In the genomic region with DNA sequence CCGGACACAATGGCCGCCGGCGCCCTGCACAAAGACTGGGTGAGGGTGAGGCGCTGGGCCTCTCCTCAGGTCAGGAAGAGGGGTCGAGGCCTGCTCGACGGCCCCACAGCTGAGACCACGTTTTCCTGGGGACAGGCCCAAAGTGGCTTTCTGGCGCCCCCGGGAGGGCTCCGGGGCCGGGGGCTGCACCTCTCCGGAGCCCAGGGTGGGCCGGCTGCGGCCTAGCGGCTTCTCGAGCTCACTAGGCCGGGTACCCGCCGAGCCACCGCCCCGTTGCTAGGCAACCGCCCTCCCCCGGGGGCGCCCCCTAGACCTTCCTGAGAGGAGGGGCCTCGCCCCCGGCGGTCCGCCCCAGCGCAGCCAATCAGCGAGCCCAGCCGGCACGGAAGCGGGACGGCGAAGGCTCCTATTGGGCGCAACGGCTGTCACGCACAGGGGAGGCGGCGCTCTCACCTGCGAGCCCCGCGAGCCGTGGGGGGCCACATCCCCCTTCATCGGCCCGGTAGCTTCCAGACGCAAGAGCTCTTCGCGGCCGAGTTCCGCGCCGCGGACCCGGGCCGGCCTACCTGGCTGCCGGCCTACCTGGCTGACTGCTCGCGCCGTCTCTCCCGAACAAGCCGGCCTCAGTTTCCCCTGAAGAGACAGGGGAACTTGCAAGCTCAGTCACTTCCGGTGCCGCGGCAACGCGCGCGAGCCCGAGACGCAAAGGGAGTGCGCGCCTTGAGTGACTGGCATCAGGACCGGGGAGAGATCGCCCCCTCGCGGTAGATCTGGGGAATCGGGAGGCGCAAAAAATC, we compare ENCODE assay signal across 1 cellular context.
TF ChIP-seq lines count a peak whose summit lies in the region.

No MANE protein-coding gene starts in this region.

TF ChIP-seq in K562, 482 proteins besides CTCF, POLR2A, EP300 and RAD21 (continued from another document and continues in another):
- TF ChIP-seq, protein P1, sequence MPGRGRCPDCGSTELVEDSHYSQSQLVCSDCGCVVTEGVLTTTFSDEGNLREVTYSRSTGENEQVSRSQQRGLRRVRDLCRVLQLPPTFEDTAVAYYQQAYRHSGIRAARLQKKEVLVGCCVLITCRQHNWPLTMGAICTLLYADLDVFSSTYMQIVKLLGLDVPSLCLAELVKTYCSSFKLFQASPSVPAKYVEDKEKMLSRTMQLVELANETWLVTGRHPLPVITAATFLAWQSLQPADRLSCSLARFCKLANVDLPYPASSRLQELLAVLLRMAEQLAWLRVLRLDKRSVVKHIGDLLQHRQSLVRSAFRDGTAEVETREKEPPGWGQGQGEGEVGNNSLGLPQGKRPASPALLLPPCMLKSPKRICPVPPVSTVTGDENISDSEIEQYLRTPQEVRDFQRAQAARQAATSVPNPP (IDR thresholded peaks at IDR 0.05; ENCODE audit: borderline replicate concordance, insufficient read depth, insufficient read length), result no peak
- TF ChIP-seq POLR2H (tag; IDR thresholded peaks at IDR 0.05; ENCODE audit: low read depth) (no peak), ID3 (CRISPR knock-in tag; IDR thresholded peaks at IDR 0.05) (no peak), ID3 (tag; IDR thresholded peaks at IDR 0.05) (no peak), RBBP5 (IDR thresholded peaks at IDR 0.05; ENCODE audit: borderline replicate concordance, insufficient read depth, low read length, poor library complexity, severe bottlenecking) (peak; percentile 100), ARID2 (IDR thresholded peaks at IDR 0.05) (peak; percentile 79; the same call in 1 of the 2 replicates), ZNF766 (CRISPR knock-in tag; conservative IDR thresholded peaks at IDR 0.05) (no peak; the same call in 1 of the 2 replicates), SOX6 (IDR thresholded peaks at IDR 0.05) (peak; percentile 57; the same call in 1 of the 2 replicates), NEUROD1 (IDR thresholded peaks at IDR 0.05; ENCODE audit: borderline replicate concordance, low read depth, low read length, partially characterized antibody) (peak; percentile 97), ELK1 (CRISPR knock-in tag; IDR thresholded peaks at IDR 0.05) (no peak), ZNF253 (CRISPR knock-in tag; conservative IDR thresholded peaks at IDR 0.05) (no peak), FOXJ3 (CRISPR knock-in tag; IDR thresholded peaks at IDR 0.05) (no peak), ARNT (IDR thresholded peaks at IDR 0.05) (no peak), NR2C1 (IDR thresholded peaks at IDR 0.05) (no peak), NR2C1 (tag; IDR thresholded peaks at IDR 0.05) (0 out of 2 replicates have a peak, but pooled peaks have one; percentile 21), ARID3A (IDR thresholded peaks at IDR 0.05; ENCODE audit: borderline replicate concordance, low read depth, low read length) (peak; percentile 96), TRIM25 (IDR thresholded peaks at IDR 0.05; ENCODE audit: borderline replicate concordance) (no peak), ZC3H11A (IDR thresholded peaks at IDR 0.05; ENCODE audit: low read depth, low read length) (no peak), EZH2 (IDR thresholded peaks at IDR 0.05; ENCODE audit: borderline replicate concordance, low read depth, low read length) (no peak), ZNF644 (tag; IDR thresholded peaks at IDR 0.05; ENCODE audit: low read depth) (peak; percentile 92), U2AF1 (optimal IDR thresholded peaks at IDR 0.05; ENCODE audit: low read depth, low read length) (peak; percentile 67), FOSL1 (tag; conservative IDR thresholded peaks at IDR 0.05) (peak; percentile 31; the same call in 1 of the 2 replicates), GATA2 (CRISPR knock-in tag; IDR thresholded peaks at IDR 0.05) (no peak), MAZ (CRISPR knock-in tag; conservative IDR thresholded peaks at IDR 0.05 in 1 of 2, IDR thresholded peaks at IDR 0.05 in 1 of 2) (peak; percentile 98), GABPB1 (CRISPR knock-in tag; IDR thresholded peaks at IDR 0.05) (peak; percentile 95), ZNF507 (tag; conservative IDR thresholded peaks at IDR 0.05) (no peak), DNMT1 (IDR thresholded peaks at IDR 0.05) (no peak), ILK (tag; IDR thresholded peaks at IDR 0.05; ENCODE audit: borderline replicate concordance, low read depth) (no peak), RAD51 (IDR thresholded peaks at IDR 0.05; ENCODE audit: borderline replicate concordance, low read depth) (no peak), ZNF41 (CRISPR knock-in tag; conservative IDR thresholded peaks at IDR 0.05) (0 out of 2 replicates have a peak, but pooled peaks have one; percentile 47), RBM22 (IDR thresholded peaks at IDR 0.05; ENCODE audit: low read depth, low read length, poor library complexity, severe bottlenecking) (peak; percentile 59), KAT8 (IDR thresholded peaks at IDR 0.05; ENCODE audit: low read depth) (no peak), TBP (optimal IDR thresholded peaks at IDR 0.05; ENCODE audit: low read depth, low read length) (peak; percentile 28), SETDB1 (IDR thresholded peaks at IDR 0.05; ENCODE audit: low read length) (no peak), RNF2 (IDR thresholded peaks at IDR 0.05) (no peak), CC2D1A (IDR thresholded peaks at IDR 0.05) (peak; percentile 85), ZNF668 (CRISPR knock-in tag; IDR thresholded peaks at IDR 0.05) (no peak), CCNT2 (IDR thresholded peaks at IDR 0.05; ENCODE audit: borderline replicate concordance, extremely low read depth, insufficient read length, low read depth, low read length) (peak; percentile 82), ZFP36 (IDR thresholded peaks at IDR 0.05; ENCODE audit: low read depth, low read length, partially characterized antibody) (no peak), BRCA1 (IDR thresholded peaks at IDR 0.05) (no peak), BRCA1 (CRISPR knock-in tag; IDR thresholded peaks at IDR 0.05) (no peak), NR1H2 (CRISPR knock-in tag; IDR thresholded peaks at IDR 0.05) (no peak; the same call in 1 of the 2 replicates), TRIM28 (IDR thresholded peaks at IDR 0.05) (peak; percentile 73; the same call in 1 of the 2 replicates), PHF8 (IDR thresholded peaks at IDR 0.05; ENCODE audit: borderline replicate concordance, low read length) (peak; percentile 79), ZNF224 (CRISPR knock-in tag; IDR thresholded peaks at IDR 0.05) (no peak), HINFP (tag; conservative IDR thresholded peaks at IDR 0.05; ENCODE audit: low read depth) (no peak)
- TF ChIP-seq, protein P2, sequence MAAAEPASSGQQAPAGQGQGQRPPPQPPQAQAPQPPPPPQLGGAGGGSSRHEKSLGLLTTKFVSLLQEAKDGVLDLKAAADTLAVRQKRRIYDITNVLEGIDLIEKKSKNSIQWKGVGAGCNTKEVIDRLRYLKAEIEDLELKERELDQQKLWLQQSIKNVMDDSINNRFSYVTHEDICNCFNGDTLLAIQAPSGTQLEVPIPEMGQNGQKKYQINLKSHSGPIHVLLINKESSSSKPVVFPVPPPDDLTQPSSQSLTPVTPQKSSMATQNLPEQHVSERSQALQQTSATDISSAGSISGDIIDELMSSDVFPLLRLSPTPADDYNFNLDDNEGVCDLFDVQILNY (CRISPR knock-in tag; IDR thresholded peaks at IDR 0.05), result no peak
- TF ChIP-seq, protein P3, sequence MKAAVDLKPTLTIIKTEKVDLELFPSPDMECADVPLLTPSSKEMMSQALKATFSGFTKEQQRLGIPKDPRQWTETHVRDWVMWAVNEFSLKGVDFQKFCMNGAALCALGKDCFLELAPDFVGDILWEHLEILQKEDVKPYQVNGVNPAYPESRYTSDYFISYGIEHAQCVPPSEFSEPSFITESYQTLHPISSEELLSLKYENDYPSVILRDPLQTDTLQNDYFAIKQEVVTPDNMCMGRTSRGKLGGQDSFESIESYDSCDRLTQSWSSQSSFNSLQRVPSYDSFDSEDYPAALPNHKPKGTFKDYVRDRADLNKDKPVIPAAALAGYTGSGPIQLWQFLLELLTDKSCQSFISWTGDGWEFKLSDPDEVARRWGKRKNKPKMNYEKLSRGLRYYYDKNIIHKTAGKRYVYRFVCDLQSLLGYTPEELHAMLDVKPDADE (conservative IDR thresholded peaks at IDR 0.05; ENCODE audit: control insufficient read depth, low read depth, low read length), result peak; percentile 54; the same call in 1 of the 2 replicates
- TF ChIP-seq, protein P4, sequence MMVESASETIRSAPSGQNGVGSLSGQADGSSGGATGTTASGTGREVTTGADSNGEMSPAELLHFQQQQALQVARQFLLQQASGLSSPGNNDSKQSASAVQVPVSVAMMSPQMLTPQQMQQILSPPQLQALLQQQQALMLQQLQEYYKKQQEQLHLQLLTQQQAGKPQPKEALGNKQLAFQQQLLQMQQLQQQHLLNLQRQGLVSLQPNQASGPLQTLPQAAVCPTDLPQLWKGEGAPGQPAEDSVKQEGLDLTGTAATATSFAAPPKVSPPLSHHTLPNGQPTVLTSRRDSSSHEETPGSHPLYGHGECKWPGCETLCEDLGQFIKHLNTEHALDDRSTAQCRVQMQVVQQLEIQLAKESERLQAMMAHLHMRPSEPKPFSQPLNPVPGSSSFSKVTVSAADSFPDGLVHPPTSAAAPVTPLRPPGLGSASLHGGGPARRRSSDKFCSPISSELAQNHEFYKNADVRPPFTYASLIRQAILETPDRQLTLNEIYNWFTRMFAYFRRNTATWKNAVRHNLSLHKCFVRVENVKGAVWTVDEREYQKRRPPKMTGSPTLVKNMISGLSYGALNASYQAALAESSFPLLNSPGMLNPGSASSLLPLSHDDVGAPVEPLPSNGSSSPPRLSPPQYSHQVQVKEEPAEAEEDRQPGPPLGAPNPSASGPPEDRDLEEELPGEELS (CRISPR knock-in tag; IDR thresholded peaks at IDR 0.05; ENCODE audit: borderline replicate concordance), result no peak
- TF ChIP-seq, protein P5, sequence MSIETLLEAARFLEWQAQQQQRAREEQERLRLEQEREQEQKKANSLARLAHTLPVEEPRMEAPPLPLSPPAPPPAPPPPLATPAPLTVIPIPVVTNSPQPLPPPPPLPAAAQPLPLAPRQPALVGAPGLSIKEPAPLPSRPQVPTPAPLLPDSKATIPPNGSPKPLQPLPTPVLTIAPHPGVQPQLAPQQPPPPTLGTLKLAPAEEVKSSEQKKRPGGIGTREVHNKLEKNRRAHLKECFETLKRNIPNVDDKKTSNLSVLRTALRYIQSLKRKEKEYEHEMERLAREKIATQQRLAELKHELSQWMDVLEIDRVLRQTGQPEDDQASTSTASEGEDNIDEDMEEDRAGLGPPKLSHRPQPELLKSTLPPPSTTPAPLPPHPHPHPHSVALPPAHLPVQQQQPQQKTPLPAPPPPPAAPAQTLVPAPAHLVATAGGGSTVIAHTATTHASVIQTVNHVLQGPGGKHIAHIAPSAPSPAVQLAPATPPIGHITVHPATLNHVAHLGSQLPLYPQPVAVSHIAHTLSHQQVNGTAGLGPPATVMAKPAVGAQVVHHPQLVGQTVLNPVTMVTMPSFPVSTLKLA (conservative IDR thresholded peaks at IDR 0.05), result peak; percentile 39 to 79
